Comparison of ENCODE assay signal across 9 cellular contexts in genomic region chr3:20060924-20061323, GRCh38. TPM values are rescaled to one million over a fixed set of nuclear protein-coding genes. Genes with fewer than 3 reads are reported as not detected.
DNase-seq lines count a peak whose midpoint lies in the region; ATAC-seq, FAIRE-seq and TF ChIP-seq lines count a peak whose summit lies in the region.
"Had no signal": no experiment of that assay in that cellular context is flagged by ENCODE, and none has a peak within 500 bp of the region (broad histone marks: within the 10 kb centered on the region; RNA-seq: fewer than 3 reads in every experiment).

No MANE protein-coding gene starts in this region.

- FAIRE-seq in RCC 7860 (lab: Jason Lieb, UNC), result no peak

- H3K36me3 ChIP-seq in BE2C, result no peaks in the 10 kb centered on the region

- no peaks in the 10 kb centered on the region for H3K9me3 ChIP-seq in BE2C

- no peaks in the 10 kb centered on the region for H3K27me3 ChIP-seq in BE2C

- TF ChIP-seq CTCF in BE2C (IDR thresholded peaks at IDR 0.05; ENCODE audit: low read depth, low read length), result no peak

- peak; percentile 56 for DNase-seq in SIG-M5 (lab: John Stamatoyannopoulos, UW)
- no peak for DNase-seq in left cardiac atrium
- DNase-seq in RCC 7860 (ENCODE audit: low spot score), result no peak
- DNase-seq in NCI-H774 (lab: John Stamatoyannopoulos, UW), result no peak
- DNase-seq in BE2C, result no peak

- peak; percentile 70 for ATAC-seq in GM18511 (IDR thresholded peaks at IDR 0.05; ENCODE audit: unreplicated experiment)
- peak; percentile 75 for ATAC-seq in HG02759 (IDR thresholded peaks at IDR 0.05; ENCODE audit: unreplicated experiment)
- ATAC-seq in left cardiac atrium, result peak; percentile 31 to 44
- no peak for ATAC-seq in HG03439 (IDR thresholded peaks at IDR 0.05; ENCODE audit: unreplicated experiment)

- H3K4me3 ChIP-seq in BE2C (ENCODE audit: low read depth, low read length), result no peak overlapping the region

- no peaks in the 10 kb centered on the region; the same call in 1 of the 2 replicates for H3K4me1 ChIP-seq in BE2C

- intact Hi-C loops in left cardiac atrium (cut with DNase I), result no loop called here

RNA-seq across cellular contexts. Expression of gene KAT2B, which starts 20.7 kb away (rescaled TPM):
- 10 to 100 TPM; 59.8 to 73.3 TPM for total RNA-seq in left cardiac atrium
- polyA plus RNA-seq in BE2C (2012; ENCODE audit: insufficient read depth, insufficient read length, low read depth), result 4.1 TPM

RNA-seq across cellular contexts. Expression of gene PP2D1, which starts 48.9 kb away (rescaled TPM):
- total RNA-seq in left cardiac atrium, result not detected
- not detected for polyA plus RNA-seq in BE2C (2012; ENCODE audit: insufficient read depth, insufficient read length, low read depth)
- total RNA-seq: glomerular endothelial cell had no signal
